Comparison of ENCODE assay signal across 13 cellular contexts in the genomic region with DNA sequence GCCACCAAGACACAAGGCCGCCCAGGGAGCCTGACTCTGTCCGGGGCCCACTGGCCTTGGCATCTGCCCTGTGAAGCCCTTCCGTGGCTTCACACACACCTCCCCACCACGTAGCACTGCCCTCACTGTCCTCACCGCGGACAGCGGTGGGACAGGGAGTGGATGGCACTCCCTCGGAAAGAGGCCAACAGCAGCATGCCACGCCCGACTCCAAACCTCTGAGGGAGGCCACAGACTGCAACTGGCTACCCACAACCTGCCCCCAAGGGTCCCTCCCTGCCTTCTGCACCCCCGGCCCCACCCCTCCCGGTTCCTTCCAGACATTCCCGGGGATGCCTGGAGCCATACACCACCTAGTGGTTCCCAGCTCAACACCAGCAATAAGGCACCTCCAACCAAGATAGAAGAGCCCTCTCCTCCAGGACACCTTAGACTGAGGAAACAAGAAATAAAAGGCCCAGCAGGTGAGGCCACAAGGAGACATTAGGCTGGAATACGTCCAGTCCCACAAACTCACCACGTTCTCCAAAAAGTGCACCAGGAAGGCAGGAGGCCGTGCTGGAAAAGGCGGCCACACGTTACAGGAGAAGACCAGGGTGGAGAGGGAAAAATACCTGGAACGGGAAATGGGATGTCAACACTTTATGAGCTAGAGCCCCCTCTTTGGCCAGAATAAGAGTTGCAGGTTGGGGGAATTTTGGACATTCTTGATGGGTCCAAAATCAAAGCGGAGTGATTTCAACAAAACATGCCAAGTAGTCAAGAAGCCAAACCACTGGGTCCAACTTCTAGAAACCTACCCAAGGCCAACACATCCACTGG.
DNase-seq lines count a peak whose midpoint lies in the region; FAIRE-seq and TF ChIP-seq lines count a peak whose summit lies in the region.
"Had no signal": no experiment of that assay in that cellular context is flagged by ENCODE, and none has a peak within 500 bp of the region (broad histone marks: within the 10 kb centered on the region; RNA-seq: fewer than 3 reads in every experiment).

No MANE protein-coding gene starts in this region.

- no peak for FAIRE-seq in small intestine (lab: Jason Lieb, UNC)

- H3K79me2 ChIP-seq in OCI-LY1 (ENCODE audit: insufficient read depth, low read length): no peaks in the 10 kb centered on the region
- no peaks in the 10 kb centered on the region for H3K79me2 ChIP-seq in fibroblast of lung (ENCODE audit: control insufficient read depth, insufficient read depth, low read length)

- H3K9ac ChIP-seq in OCI-LY1 (ENCODE audit: low read length) (no peak overlapping the region), fibroblast of lung (ENCODE audit: insufficient read depth, low read length) (no peak overlapping the region)

- H3F3A ChIP-seq in OCI-LY1 (ENCODE audit: insufficient read depth, low read length): no peaks in the 10 kb centered on the region

- no peaks in the 10 kb centered on the region for H3K9me3 ChIP-seq in OCI-LY1 (ENCODE audit: low read length)
- H3K9me3 ChIP-seq in fibroblast of lung (ENCODE audit: control insufficient read depth, insufficient read depth, low read depth, low read length): no peaks in the 10 kb centered on the region
- no peaks in the 10 kb centered on the region for H3K9me3 ChIP-seq in small intestine (ENCODE audit: control insufficient read depth, low read depth)

- H3K4me1 ChIP-seq in OCI-LY1 (ENCODE audit: insufficient read depth, low read length, severe bottlenecking) (no peaks in the 10 kb centered on the region), fibroblast of lung (ENCODE audit: control insufficient read depth, extremely low read depth, insufficient read depth, low read length) (no peaks in the 10 kb centered on the region), small intestine (ENCODE audit: control insufficient read depth in 2 of 2, insufficient read depth in 1 of 2, low read depth in 1 of 2, low read length in 1 of 2) (peaks cover 9 to 13% of the 10 kb centered on the region in 2 donors)

- H2AFZ ChIP-seq in OCI-LY1 (ENCODE audit: low read length): no peak overlapping the region
- H2AFZ ChIP-seq in fibroblast of lung (ENCODE audit: low read length): no peak overlapping the region

- H3K9me2 ChIP-seq in OCI-LY1 (ENCODE audit: low read depth, low read length): no peaks in the 10 kb centered on the region

- DNase-seq in fibroblast of lung (ENCODE audit: low read depth in 2 of 2) (no peak), small intestine (peak; percentile 62), NOMO-1 (lab: John Stamatoyannopoulos, UW; ENCODE audit: unreplicated experiment in 2 of 2) (no peak), DMS153 treated with DMSO at 0.1 percent for 48 hours (lab: John Stamatoyannopoulos, UW; ENCODE audit: unreplicated experiment) (no peak), GOT3 (lab: John Stamatoyannopoulos, UW) (no peak)
- DNase-seq: activated CD4-positive, alpha-beta T cell treated with anti-CD3 and anti-CD28 coated beads for 4 hours; activated naive CD4-positive, alpha-beta T cell treated with anti-CD3 and anti-CD28 coated beads for 36 hours; effector CD8-positive, alpha-beta T cell; naive thymus-derived CD8-positive, alpha-beta T cell; NCI-H2029; stimulated activated naive B cell treated with anti-CD40 and anti-IgM and Interleukin-4, amounts not matched to agents 10 μg/mL and 1 μg/mL and 100 μg/mL, for 72 hours had no signal

- peak; percentile 13; the same call in 2 of the 3 replicates for TF ChIP-seq CTCF in GM12872 (IDR thresholded peaks at IDR 0.05; ENCODE audit: insufficient read depth, low read depth, low read length)
- 0 out of 2 replicates have a peak, but pooled peaks have one; percentile 30 for TF ChIP-seq CTCF in OCI-LY1 (IDR thresholded peaks at IDR 0.05; ENCODE audit: low read length)
- peak; percentile 10 to 31 for TF ChIP-seq CTCF in fibroblast of lung (conservative IDR thresholded peaks at IDR 0.05 in 1 of 2, IDR thresholded peaks at IDR 0.05 in 1 of 2; ENCODE audit: low read depth in 1 of 2, low read length in 2 of 2)

- H3K27ac ChIP-seq in OCI-LY1 (ENCODE audit: low read depth, low read length, poor library complexity, severe bottlenecking) (no peak overlapping the region), fibroblast of lung (ENCODE audit: insufficient read depth, low read length) (no peak overlapping the region), small intestine (ENCODE audit: low read depth in 1 of 2, low read length in 1 of 2) (peak overlapping the region; percentile 8 to 53)

- H4K20me1 ChIP-seq in OCI-LY1 (ENCODE audit: insufficient read depth, low read length) (no peaks in the 10 kb centered on the region), fibroblast of lung (ENCODE audit: control insufficient read depth, extremely low read depth, insufficient read depth, low read length) (no peaks in the 10 kb centered on the region)

- H3K4me3 ChIP-seq in OCI-LY1 (ENCODE audit: low read depth, low read length, poor library complexity, severe bottlenecking): no peak overlapping the region
- H3K4me3 ChIP-seq in fibroblast of lung (replicated peaks in 1 of 4; ENCODE audit: control extremely low read depth in 1 of 4, insufficient read depth in 1 of 4, low read depth in 3 of 4, low read length in 4 of 4): no peak overlapping the region
- no peak overlapping the region for H3K4me3 ChIP-seq in small intestine (ENCODE audit: low read depth in 1 of 2, low read length in 2 of 2)

- H3K27me3 ChIP-seq in OCI-LY1 (ENCODE audit: insufficient read depth, low read length) (0 out of 2 replicates have a peak, but pooled peaks cover 4% of the 10 kb centered on the region), fibroblast of lung (ENCODE audit: control insufficient read depth, insufficient read depth, low read length) (no peaks in the 10 kb centered on the region), small intestine (ENCODE audit: control insufficient read depth in 2 of 2, insufficient read depth in 2 of 2, low read length in 2 of 2) (no peaks in the 10 kb centered on the region)

- H3K4me2 ChIP-seq in OCI-LY1 (ENCODE audit: low read length) (no peak overlapping the region), fibroblast of lung (ENCODE audit: extremely low read depth, insufficient read depth, low read length) (no peak overlapping the region)

- 46 to 62% (median 58%) methylated on average over 20 of the region's 20 CpGs for WGBS in small intestine, 3 donors

- H3K36me3 ChIP-seq in OCI-LY1 (ENCODE audit: insufficient read depth, low read length) (no peaks in the 10 kb centered on the region), fibroblast of lung (ENCODE audit: control insufficient read depth, insufficient read depth, low read length) (no peaks in the 10 kb centered on the region), small intestine (ENCODE audit: control insufficient read depth in 2 of 2, insufficient read depth in 2 of 2, low read length in 2 of 2) (no peaks in the 10 kb centered on the region)

Comparison
In these comparisons a context has a peak if more than half of its experiments do, and no peak if none do; other contexts are left out.
1. H3K27ac ChIP-seq: peak in small intestine (2 of 2); none in OCI-LY1 (single experiment) and fibroblast of lung (single experiment).
2. Peak in every context shown above with its lines, with median percentiles within 50 percentile points of each other: CTCF ChIP-seq.